Comparison of ENCODE assay signal across 9 cellular contexts in genomic region chr21:34891610-34891943, GRCh38.
DNase-seq lines count a peak whose midpoint lies in the region; ATAC-seq and TF ChIP-seq lines count a peak whose summit lies in the region.
"Had no signal": no experiment of that assay in that cellular context is flagged by ENCODE, and none has a peak within 500 bp of the region (broad histone marks: within the 10 kb centered on the region; RNA-seq: fewer than 3 reads in every experiment).

No MANE protein-coding gene starts in this region.

- WGBS in heart right ventricle, 2 donors: 21 to 26% methylated on average over 8 of the region's 8 CpGs

- H3K79me2 ChIP-seq in GM23338 (replicated peaks; ENCODE audit: insufficient read depth): no peaks in the 10 kb centered on the region

- H3K36me3 Mint-ChIP-seq in GM23338 (ENCODE audit: low read depth) (no peaks in the 10 kb centered on the region; the same call in 2 of the 3 replicates), WTC11 (peaks cover under 1% of the 10 kb centered on the region; the same call in 1 of the 2 replicates)

- H3K4me3 ChIP-seq in GM23338 (peak overlapping the region; percentile 67), foreskin fibroblast (ENCODE audit: low read depth in 1 of 2, low read length in 2 of 2) (peak overlapping the region; percentile 60 to 62), skeletal muscle cell (ENCODE audit: low read depth, low read length) (peak overlapping the region; percentile 88), heart right ventricle (peak overlapping the region in 5 of 10 donors; percentile 59 to 73 (median 69))
- H3K4me3 ChIP-seq: SJCRH30 had no signal

- ATAC-seq in GM23338 (no peak), WTC11 (no peak), heart right ventricle (no peak), GM21723 (IDR thresholded peaks at IDR 0.05; ENCODE audit: unreplicated experiment) (no peak)

- H3K9me2 ChIP-seq in GM23338 (ENCODE audit: insufficient read depth): no peaks in the 10 kb centered on the region

- H3K4me1 ChIP-seq in GM23338 (ENCODE audit: insufficient read depth) (peaks cover 13% of the 10 kb centered on the region), heart right ventricle (peaks cover 0 to 38% (median 23%) of the 10 kb centered on the region in 9 donors)
- H3K4me1 ChIP-seq: SJCRH30 had no signal

- H3K4me2 ChIP-seq in GM23338: peak overlapping the region; percentile 80

- no peak overlapping the region for H2AFZ ChIP-seq in GM23338

- POLR2A ChIA-PET in WTC11 (lab: Charles Lee): no interaction called here

- CTCF ChIA-PET in WTC11 (lab: Charles Lee): interaction anchor here (0.9 to 6.5 kb wide), 3 partner anchors 146 to 509 kb away, joined by 3 to 80 read pairs (median 3); no protein-coding TSS in a partner anchor

- peaks cover 7% of the 10 kb centered on the region for H3F3A ChIP-seq in GM23338 (replicated peaks; ENCODE audit: low read depth)

- intact Hi-C loops in heart right ventricle (cut with DNase I): loop anchor here in 6 of 10 donors (2.0 to 10.0 kb wide), 9 partner anchors 313 to 951 kb away; no protein-coding TSS in a partner anchor

- no peak for TF ChIP-seq CTCF in GM23338 (conservative IDR thresholded peaks at IDR 0.05; ENCODE audit: low read depth in 2 of 2)
- TF ChIP-seq CTCF in WTC11 (IDR thresholded peaks at IDR 0.05): no peak
- TF ChIP-seq CTCF in foreskin fibroblast (IDR thresholded peaks at IDR 0.05; ENCODE audit: low read depth, low read length): no peak
- no peak for TF ChIP-seq CTCF in heart right ventricle (IDR thresholded peaks at IDR 0.05)

- peak overlapping the region; percentile 71 for H3K4me3 Mint-ChIP-seq in GM23338
- H3K4me3 Mint-ChIP-seq in WTC11: peak overlapping the region; percentile 71

- H3K4me1 Mint-ChIP-seq in GM23338 (peaks cover 18% of the 10 kb centered on the region), WTC11 (peaks cover 20% of the 10 kb centered on the region)

- H3K27ac Mint-ChIP-seq in GM23338: no peak overlapping the region
- H3K27ac Mint-ChIP-seq in WTC11: no peak overlapping the region

- H3K27ac ChIP-seq in GM23338 (ENCODE audit: low read depth): no peak overlapping the region
- peak overlapping the region in 5 of 10 donors; percentile 92 to 99 (median 96) for H3K27ac ChIP-seq in heart right ventricle
- H3K27ac ChIP-seq: SJCRH30 had no signal

- H3K27me3 Mint-ChIP-seq in GM23338 (ENCODE audit: insufficient read depth, low read depth, poor library complexity) (peaks cover 47% of the 10 kb centered on the region), WTC11 (ENCODE audit: low read depth) (peaks cover 68% of the 10 kb centered on the region)

- DNase-seq in GM23338 (ENCODE audit: low spot score) (no peak), WTC11 (ENCODE audit: low spot score) (no peak), foreskin fibroblast (no peak), skeletal muscle cell (ENCODE audit: low read depth) (no peak), C1 segment of cervical spinal cord (lab: John Stamatoyannopoulos, UW) (no peak), heart right ventricle (no peak)
- DNase-seq: NCI-H2081 treated with DMSO at 0.1 percent for 48 hours, SJCRH30 had no signal

- H3K27me3 ChIP-seq in GM23338 (ENCODE audit: insufficient read depth) (peaks cover 77% of the 10 kb centered on the region), heart right ventricle (peaks cover 2 to 72% (median 62%) of the 10 kb centered on the region in 7 donors)
- H3K27me3 ChIP-seq: SJCRH30 had no signal

- H3K36me3 ChIP-seq in GM23338 (ENCODE audit: insufficient read depth): no peaks in the 10 kb centered on the region
- no peaks in the 10 kb centered on the region for H3K36me3 ChIP-seq in heart right ventricle
- H3K36me3 ChIP-seq: SJCRH30 had no signal

- peaks cover 4% of the 10 kb centered on the region; the same call in 1 of the 3 replicates for H3K9me3 Mint-ChIP-seq in GM23338
- peaks cover 1% of the 10 kb centered on the region for H3K9me3 Mint-ChIP-seq in WTC11

- H3K9me3 ChIP-seq in heart right ventricle: no peaks in the 10 kb centered on the region
- H3K9me3 ChIP-seq: SJCRH30 had no signal

- no peaks in the 10 kb centered on the region; the same call in 1 of the 2 replicates for H4K20me1 ChIP-seq in GM23338 (replicated peaks; ENCODE audit: insufficient read depth)

TF ChIP-seq in GM23338, 12 proteins besides CTCF, POLR2A, EP300 and RAD21 (continues in another document):
- no peak for TF ChIP-seq POLR2AphosphoS5 (IDR thresholded peaks at IDR 0.05; ENCODE audit: low read depth)
- TF ChIP-seq EZH2 (IDR thresholded peaks at IDR 0.05; ENCODE audit: low read depth, unreplicated experiment): no peak

TF ChIP-seq in WTC11, 78 proteins besides CTCF, POLR2A, EP300 and RAD21:
- TF ChIP-seq E2F4 (CRISPR knock-in tag; IDR thresholded peaks at IDR 0.05; ENCODE audit: borderline replicate concordance, low read depth): no peak
